19 cellular contexts compared by ENCODE assay signal in genomic region chr7:96441551-96442104, GRCh38.
"Had no signal": no experiment of that assay in that cellular context is flagged by ENCODE, and none has a peak within 500 bp of the region (broad histone marks: within the 10 kb centered on the region; RNA-seq: fewer than 3 reads in every experiment).

No MANE protein-coding gene starts in this region.

- ATAC-seq: effector memory CD8-positive, alpha-beta T cell; gastrocnemius medialis; left lobe of liver; lower lobe of right lung; natural killer cell treated with Interleukin-12 subunit alpha and Interleukin-12 subunit beta and Interleukin-15 and Interleukin-18, amount 100 ng/mL, for 72 hours; psoas muscle; sciatic nerve; stimulated activated memory B cell treated with anti-CD40 and anti-IgM and Interleukin-4, amounts not matched to agents 10 μg/mL and 1 μg/mL and 100 μg/mL, for 72 hours had no signal

- H3K4me1 ChIP-seq: esophagus muscularis mucosa, gastrocnemius medialis, lower lobe of right lung, psoas muscle, spleen, tibial artery had no signal

- H3K36me3 ChIP-seq: esophagus muscularis mucosa, gastrocnemius medialis, lower lobe of right lung, neutrophil, spleen, tibial artery had no signal

- DNase-seq: effector memory CD8-positive, alpha-beta T cell; gastrocnemius medialis; islet precursor cell; lower lobe of right lung; midbrain; psoas muscle; retina; spleen; stimulated activated CD4-positive, alpha-beta T cell treated with anti-CD3 and anti-CD28 coated beads, Interleukin-15, amount 100 ng/mL, for 24 hours; stimulated activated CD4-positive, alpha-beta T cell treated with anti-CD3 and anti-CD28 coated beads, Interleukin-1b, Interleukin-23, amount 100 ng/mL, for 48 hours; stimulated activated CD4-positive, alpha-beta T cell treated with anti-CD3 and anti-CD28 coated beads, Interleukin-4, amount 100 ng/mL, for 24 hours; tibial artery had no signal

- H3K4me3 ChIP-seq: esophagus muscularis mucosa, gastrocnemius medialis, lower lobe of right lung, psoas muscle, spleen, tibial artery had no signal

- H3K9me3 ChIP-seq: esophagus muscularis mucosa, gastrocnemius medialis, lower lobe of right lung, neutrophil, psoas muscle, spleen had no signal

- H3K27ac ChIP-seq: epithelial cell of prostate, esophagus muscularis mucosa, gastrocnemius medialis, lower lobe of right lung, neutrophil, psoas muscle, spleen, tibial artery had no signal

- H3K27me3 ChIP-seq: esophagus muscularis mucosa, gastrocnemius medialis, neutrophil, spleen, tibial artery had no signal
